In genomic region chr2:58553937-58554336, GRCh38 we compare ENCODE assay signal across 14 cellular contexts.
DNase-seq lines count a peak whose midpoint lies in the region; ATAC-seq and TF ChIP-seq lines count a peak whose summit lies in the region.
"Had no signal": no experiment of that assay in that cellular context is flagged by ENCODE, and none has a peak within 500 bp of the region (broad histone marks: within the 10 kb centered on the region; RNA-seq: fewer than 3 reads in every experiment).

No MANE protein-coding gene starts in this region.

- no peaks in the 10 kb centered on the region for H3K36me3 Mint-ChIP-seq in natural killer cell

- H3K4me3 ChIP-seq in choroid plexus epithelial cell (ENCODE audit: low read depth, low read length), result no peak overlapping the region
- no peak overlapping the region for H3K4me3 ChIP-seq in retinal pigment epithelial cell (ENCODE audit: low read length)
- H3K4me3 ChIP-seq: thoracic aorta had no signal

- no peak for TF ChIP-seq EP300 in Ishikawa (IDR thresholded peaks at IDR 0.05; ENCODE audit: borderline replicate concordance)

- no peak overlapping the region for H3K27ac Mint-ChIP-seq in natural killer cell

- no peak overlapping the region for H3K4me3 Mint-ChIP-seq in natural killer cell

- ATAC-seq in natural killer cell, result no peak

- peaks cover 0 to 3% of the 10 kb centered on the region in 2 donors for H3K27me3 Mint-ChIP-seq in natural killer cell (ENCODE audit: low read depth in 2 of 2)

- DNase-seq in NCI-H748 (lab: John Stamatoyannopoulos, UW; ENCODE audit: unreplicated experiment), result peak; percentile 15
- no peak for DNase-seq in NCI-H748 treated with DMSO at 0.1 percent for 48 hours (lab: John Stamatoyannopoulos, UW)
- DNase-seq in choroid plexus epithelial cell (ENCODE audit: low read depth), result peak; percentile 30
- no peak for DNase-seq in retinal pigment epithelial cell (ENCODE audit: low read depth)
- no peak for DNase-seq in HK-2 (ENCODE audit: unreplicated experiment)
- DNase-seq in natural killer cell, result no peak
- no peak for DNase-seq in hippocampal formation (lab: John Stamatoyannopoulos, UW)
- DNase-seq: BE2C; effector CD4-positive, alpha-beta T cell; NCI-H2107; stimulated activated CD4-positive, alpha-beta T cell treated with anti-CD3 and anti-CD28 coated beads, Interleukin-2, amount 100 ng/mL, for 24 hours; SW 1271 had no signal

- peak; percentile 36 for TF ChIP-seq RAD21 in Ishikawa (IDR thresholded peaks at IDR 0.05; ENCODE audit: low read depth)

- intact Hi-C loops in natural killer cell (cut with micrococcal nuclease), result no loop called here

- no peaks in the 10 kb centered on the region for H3K9me3 Mint-ChIP-seq in natural killer cell

- no peaks in the 10 kb centered on the region for H3K4me1 Mint-ChIP-seq in natural killer cell

- TF ChIP-seq CTCF in choroid plexus epithelial cell (conservative IDR thresholded peaks at IDR 0.05; ENCODE audit: low read depth, low read length) (peak; percentile 52), retinal pigment epithelial cell (conservative IDR thresholded peaks at IDR 0.05; ENCODE audit: low read depth, low read length) (peak; percentile 16), natural killer cell (IDR thresholded peaks at IDR 0.05) (no peak)

TF ChIP-seq in Ishikawa, 13 proteins besides CTCF, POLR2A, EP300 and RAD21:
- TF ChIP-seq CREB1 (IDR thresholded peaks at IDR 0.05; ENCODE audit: low read depth) (no peak), EGR1 (IDR thresholded peaks at IDR 0.05) (no peak), NFIC (IDR thresholded peaks at IDR 0.05) (no peak), TAF1 (IDR thresholded peaks at IDR 0.05; ENCODE audit: low read depth) (no peak), TEAD4 (IDR thresholded peaks at IDR 0.05) (no peak), FOXM1 (IDR thresholded peaks at IDR 0.05; ENCODE audit: borderline replicate concordance, low read depth) (no peak), TCF12 (IDR thresholded peaks at IDR 0.05; ENCODE audit: low read depth) (no peak), CEBPB (IDR thresholded peaks at IDR 0.05) (no peak), ZBTB7A (IDR thresholded peaks at IDR 0.05; ENCODE audit: low read depth) (no peak), REST (IDR thresholded peaks at IDR 0.05; ENCODE audit: low read depth) (no peak), YY1 (IDR thresholded peaks at IDR 0.05; ENCODE audit: low read depth) (no peak)
- TF ChIP-seq, protein P1, sequence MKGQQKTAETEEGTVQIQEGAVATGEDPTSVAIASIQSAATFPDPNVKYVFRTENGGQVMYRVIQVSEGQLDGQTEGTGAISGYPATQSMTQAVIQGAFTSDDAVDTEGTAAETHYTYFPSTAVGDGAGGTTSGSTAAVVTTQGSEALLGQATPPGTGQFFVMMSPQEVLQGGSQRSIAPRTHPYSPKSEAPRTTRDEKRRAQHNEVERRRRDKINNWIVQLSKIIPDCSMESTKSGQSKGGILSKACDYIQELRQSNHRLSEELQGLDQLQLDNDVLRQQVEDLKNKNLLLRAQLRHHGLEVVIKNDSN (IDR thresholded peaks at IDR 0.05), result no peak
- TF ChIP-seq, protein P2, sequence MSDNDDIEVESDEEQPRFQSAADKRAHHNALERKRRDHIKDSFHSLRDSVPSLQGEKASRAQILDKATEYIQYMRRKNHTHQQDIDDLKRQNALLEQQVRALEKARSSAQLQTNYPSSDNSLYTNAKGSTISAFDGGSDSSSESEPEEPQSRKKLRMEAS (IDR thresholded peaks at IDR 0.05), result no peak

Comparison
In these comparisons a context has a peak if more than half of its experiments do, and no peak if none do; other contexts are left out.
1. DNase-seq: peak in NCI-H748 (single experiment) and choroid plexus epithelial cell (single experiment); none in NCI-H748 treated with DMSO at 0.1 percent for 48 hours (single experiment), retinal pigment epithelial cell (single experiment), HK-2 (single experiment), natural killer cell (single experiment) and hippocampal formation (0 of 2).